In the genomic region with DNA sequence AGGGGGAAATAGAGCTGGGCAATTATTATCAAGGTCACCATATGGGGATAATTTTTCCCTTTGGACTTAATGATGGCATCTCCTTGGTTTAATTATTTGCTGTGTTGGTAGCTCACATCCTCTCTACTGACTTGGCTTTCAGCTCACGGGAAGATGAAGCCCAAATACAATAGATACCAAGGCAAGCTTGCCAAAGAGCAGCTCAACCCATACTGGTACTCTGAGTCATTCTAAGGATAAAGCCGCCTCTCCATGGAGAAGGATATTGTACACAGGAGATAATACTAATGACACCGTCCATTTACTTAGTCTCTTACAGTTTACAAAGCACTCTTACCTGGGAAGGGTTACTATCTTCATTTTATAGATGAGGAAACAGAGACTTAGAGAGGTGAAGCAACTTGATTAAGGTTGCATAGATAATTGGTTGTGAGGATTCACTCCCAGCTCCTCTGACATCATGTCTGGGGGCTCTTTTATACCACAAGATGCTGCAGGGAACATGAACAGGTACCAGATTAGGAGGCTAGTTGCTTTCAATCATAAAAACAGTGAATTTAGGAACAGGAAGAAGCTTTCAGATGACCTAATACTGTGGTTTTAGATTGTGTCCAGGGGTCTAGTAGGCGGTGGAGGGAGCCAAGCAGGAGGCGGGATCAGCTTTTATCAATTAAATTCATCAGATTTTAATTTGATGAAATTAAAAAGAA, we compare ENCODE assay signal across 13 cellular contexts. TPM values are rescaled to one million over a fixed set of nuclear protein-coding genes. Genes with fewer than 3 reads are reported as not detected.
DNase-seq lines count a peak whose midpoint lies in the region; ATAC-seq and TF ChIP-seq lines count a peak whose summit lies in the region.
"Had no signal": no experiment of that assay in that cellular context is flagged by ENCODE, and none has a peak within 500 bp of the region (broad histone marks: within the 10 kb centered on the region; RNA-seq: fewer than 3 reads in every experiment).

No MANE protein-coding gene starts in this region.

- H3K4me1 ChIP-seq in CD4-positive, CD25-positive, alpha-beta regulatory T cell (ENCODE audit: control insufficient read depth, insufficient read depth, low read length, poor library complexity, severe bottlenecking), result peaks cover 20% of the 10 kb centered on the region
- H3K4me1 ChIP-seq in IMR-90 (ENCODE audit: control insufficient read depth, insufficient read depth, low read length), result peaks cover 9% of the 10 kb centered on the region

- no peak overlapping the region for H3K9ac ChIP-seq in IMR-90 (ENCODE audit: low read depth, low read length)

- no peak overlapping the region for H2AFZ ChIP-seq in IMR-90 (replicated peaks; ENCODE audit: low read length, poor library complexity)

- TF ChIP-seq RAD21 in IMR-90 (IDR thresholded peaks at IDR 0.05; ENCODE audit: low read length), result no peak

- H2AK5ac ChIP-seq in IMR-90 (ENCODE audit: low read depth, low read length), result peak overlapping the region; percentile 21

- peak overlapping the region; percentile 79; the same call in 1 of the 2 replicates for H3K18ac ChIP-seq in IMR-90 (ENCODE audit: low read depth, low read length)

- intact Hi-C loops in IMR-90 (cut with micrococcal nuclease), result loop anchor here (2.0 kb wide), 1 partner anchor 48 kb away; the partner anchor contains the start of gene PICALM

- no peaks in the 10 kb centered on the region for H4K20me1 ChIP-seq in IMR-90 (ENCODE audit: insufficient read depth, low read length)

- no peak for DNase-seq in CD4-positive, CD25-positive, alpha-beta regulatory T cell
- DNase-seq in IMR-90, result peak; percentile 65
- no peak for DNase-seq in activated CD4-positive, alpha-beta memory T cell treated with anti-CD3 and anti-CD28 coated beads, Interleukin-2, amount 10 ng/mL, durations not matched to agents 7 days and 5 days
- DNase-seq in kidney tubule cell (ENCODE audit: low spot score), result peak; percentile 97
- DNase-seq in middle frontal gyrus (ENCODE audit: extremely low spot score, low spot score), result no peak
- DNase-seq in foreskin fibroblast, result no peak
- no peak for DNase-seq in ecto neural progenitor cell (ENCODE audit: low spot score)
- DNase-seq: anterior cingulate cortex, GOT3, left ventricle myocardium inferior, NCI-H1436 treated with DMSO at 0.1 percent for 48 hours, Peyer's patch had no signal

- no peak overlapping the region; the same call in 1 of the 2 replicates for H4K5ac ChIP-seq in IMR-90 (ENCODE audit: low read depth, low read length)

- H3K4me2 ChIP-seq in IMR-90 (ENCODE audit: low read depth, low read length), result peak overlapping the region; percentile 48; the same call in 1 of the 2 replicates

- H2BK15ac ChIP-seq in IMR-90 (ENCODE audit: low read depth, low read length), result peak overlapping the region; percentile 39; the same call in 2 of the 3 replicates

- H3K4me3 Mint-ChIP-seq in CD4-positive, CD25-positive, alpha-beta regulatory T cell, result no peak overlapping the region
- no peak overlapping the region for H3K4me3 Mint-ChIP-seq in activated CD4-positive, alpha-beta memory T cell treated with anti-CD3 and anti-CD28 coated beads, Interleukin-2, amount 10 ng/mL, durations not matched to agents 7 days and 5 days

- POLR2A ChIA-PET in IMR-90 (lab: Charles Lee; ENCODE audit: unreplicated experiment), result interaction anchor here (0.5 kb wide), 2 partner anchors 15 to 468 kb away, joined by 4 to 17 read pairs; no protein-coding TSS in a partner anchor
- POLR2A ChIA-PET in activated CD4-positive, alpha-beta memory T cell treated with anti-CD3 and anti-CD28 coated beads, Interleukin-2, amount 10 ng/mL, durations not matched to agents 7 days and 5 days (lab: Charles Lee), result interaction anchor here (0.9 to 4.7 kb wide), 10 partner anchors 13 to 186 kb away, joined by 3 to 39 read pairs (median 4); partner anchors contain the start of gene PICALM

- H3K4me3 ChIP-seq in CD4-positive, CD25-positive, alpha-beta regulatory T cell (ENCODE audit: low read depth, low read length), result no peak overlapping the region
- H3K4me3 ChIP-seq in IMR-90 (ENCODE audit: insufficient read depth, low read depth, low read length), result no peak overlapping the region
- no peak overlapping the region for H3K4me3 ChIP-seq in foreskin fibroblast (ENCODE audit: low read depth in 1 of 2, low read length in 2 of 2)
- H3K4me3 ChIP-seq: left ventricle myocardium inferior, Peyer's patch had no signal

- H3K27ac ChIP-seq in CD4-positive, CD25-positive, alpha-beta regulatory T cell (ENCODE audit: insufficient read depth, low read length, poor library complexity, severe bottlenecking), result peak overlapping the region; percentile 68
- H3K27ac ChIP-seq in IMR-90 (ENCODE audit: insufficient read depth, low read length), result no peak overlapping the region
- H3K27ac ChIP-seq: left ventricle myocardium inferior, Peyer's patch had no signal

- no peak for ATAC-seq in CD4-positive, CD25-positive, alpha-beta regulatory T cell (ENCODE audit: low read depth in 2 of 2)
- ATAC-seq in IMR-90 (ENCODE audit: low read depth) (peak; percentile 28; the same call in 1 of the 2 replicates), GM21786 (IDR thresholded peaks at IDR 0.05; ENCODE audit: unreplicated experiment) (no peak)

- H3K79me1 ChIP-seq in IMR-90 (ENCODE audit: low read depth in 1 of 2, low read length in 2 of 2), result no peaks in the 10 kb centered on the region

- peak overlapping the region; percentile 34 for H4K91ac ChIP-seq in IMR-90 (ENCODE audit: insufficient read depth, low read depth, low read length)

- peak overlapping the region; percentile 22; the same call in 1 of the 2 replicates for H3K23ac ChIP-seq in IMR-90 (ENCODE audit: low read depth, low read length)

- TF ChIP-seq POLR2A in IMR-90 (IDR thresholded peaks at IDR 0.05; ENCODE audit: low read depth, low read length), result no peak

- no peak overlapping the region for H3K56ac ChIP-seq in IMR-90 (ENCODE audit: extremely low read depth, insufficient read depth, low read length)

- no peaks in the 10 kb centered on the region for H3K27me3 Mint-ChIP-seq in CD4-positive, CD25-positive, alpha-beta regulatory T cell
- peaks cover 3% of the 10 kb centered on the region for H3K27me3 Mint-ChIP-seq in activated CD4-positive, alpha-beta memory T cell treated with anti-CD3 and anti-CD28 coated beads, Interleukin-2, amount 10 ng/mL, durations not matched to agents 7 days and 5 days

- peak overlapping the region; percentile 79 for H2BK5ac ChIP-seq in IMR-90 (ENCODE audit: low read depth, low read length, poor library complexity, severe bottlenecking)

- dilution Hi-C loops in IMR-90 (cut with HindIII; ENCODE audit: low sequenced_read_pairs, unreplicated experiment), result no loop called here

- no peaks in the 10 kb centered on the region for H3K36me3 ChIP-seq in CD4-positive, CD25-positive, alpha-beta regulatory T cell (ENCODE audit: control insufficient read depth, insufficient read depth, low read length)
- no peaks in the 10 kb centered on the region for H3K36me3 ChIP-seq in IMR-90 (ENCODE audit: control insufficient read depth, insufficient read depth, low read length)
- H3K36me3 ChIP-seq: left ventricle myocardium inferior, Peyer's patch had no signal

- BruUV-seq in IMR-90 (replicated peaks; lab: Mats Ljungman, UMichigan), result no TSS peak

- H3K27ac Mint-ChIP-seq in CD4-positive, CD25-positive, alpha-beta regulatory T cell, result peak overlapping the region in 2 of 3 donors; percentile 23 to 51
- peak overlapping the region; percentile 16 for H3K27ac Mint-ChIP-seq in activated CD4-positive, alpha-beta memory T cell treated with anti-CD3 and anti-CD28 coated beads, Interleukin-2, amount 10 ng/mL, durations not matched to agents 7 days and 5 days

- no CpG with 5 or more reads among the region's 5 CpGs for WGBS in IMR-90 (ENCODE audit: extremely low coverage in 2 of 2, insufficient read length in 1 of 2), 2 experiments

- H4K8ac ChIP-seq in IMR-90 (ENCODE audit: low read depth in 2 of 2, low read length in 2 of 2), result peak overlapping the region; percentile 5 to 7; a peak in 2 of 4 replicates

- H2BK120ac ChIP-seq in IMR-90 (ENCODE audit: low read depth, low read length), result peak overlapping the region; percentile 62

- no peaks in the 10 kb centered on the region for H3K36me3 Mint-ChIP-seq in CD4-positive, CD25-positive, alpha-beta regulatory T cell
- peaks cover 3% of the 10 kb centered on the region for H3K36me3 Mint-ChIP-seq in activated CD4-positive, alpha-beta memory T cell treated with anti-CD3 and anti-CD28 coated beads, Interleukin-2, amount 10 ng/mL, durations not matched to agents 7 days and 5 days (ENCODE audit: low read depth)

- H3K9me3 ChIP-seq in CD4-positive, CD25-positive, alpha-beta regulatory T cell (ENCODE audit: control insufficient read depth in 2 of 2, low read length in 2 of 2), result no peaks in the 10 kb centered on the region
- H3K9me3 ChIP-seq in IMR-90 (ENCODE audit: control insufficient read depth, insufficient read depth, low read length), result no peaks in the 10 kb centered on the region
- H3K9me3 ChIP-seq: left ventricle myocardium inferior, Peyer's patch had no signal

- H2AK9ac ChIP-seq in IMR-90 (replicated peaks; ENCODE audit: low read depth, low read length, poor library complexity), result no peak overlapping the region

- peaks cover 14% of the 10 kb centered on the region for H3K9me1 ChIP-seq in IMR-90 (ENCODE audit: insufficient read depth, low read length)

- no peaks in the 10 kb centered on the region for H3K9me3 Mint-ChIP-seq in CD4-positive, CD25-positive, alpha-beta regulatory T cell
- peaks cover 2% of the 10 kb centered on the region for H3K9me3 Mint-ChIP-seq in activated CD4-positive, alpha-beta memory T cell treated with anti-CD3 and anti-CD28 coated beads, Interleukin-2, amount 10 ng/mL, durations not matched to agents 7 days and 5 days

- peaks cover 14 to 31% (median 26%) of the 10 kb centered on the region in 4 donors for H3K4me1 Mint-ChIP-seq in CD4-positive, CD25-positive, alpha-beta regulatory T cell
- H3K4me1 Mint-ChIP-seq in activated CD4-positive, alpha-beta memory T cell treated with anti-CD3 and anti-CD28 coated beads, Interleukin-2, amount 10 ng/mL, durations not matched to agents 7 days and 5 days, result peaks cover 32% of the 10 kb centered on the region

- H3K27me3 ChIP-seq in CD4-positive, CD25-positive, alpha-beta regulatory T cell (ENCODE audit: control insufficient read depth, insufficient read depth, low read length), result no peaks in the 10 kb centered on the region
- H3K27me3 ChIP-seq in IMR-90 (ENCODE audit: control insufficient read depth, insufficient read depth, low read length), result no peaks in the 10 kb centered on the region
- H3K27me3 ChIP-seq: Peyer's patch had no signal

- H3K14ac ChIP-seq in IMR-90 (replicated peaks; ENCODE audit: low read depth, low read length), result peak overlapping the region; percentile 10

- H2BK20ac ChIP-seq in IMR-90 (ENCODE audit: low read depth, low read length), result peak overlapping the region; percentile 73

- in situ Hi-C loops in IMR-90 (cut with MboI; ENCODE audit: low sequenced_read_pairs), result no loop called here

- peak overlapping the region; percentile 68 for H3K4ac ChIP-seq in IMR-90 (ENCODE audit: low read depth, low read length)

- CTCF ChIA-PET in IMR-90 (lab: Yijun Ruan, JAX), result interaction anchor here (1.0 kb wide), 1 partner anchor 19 kb away, joined by 3 read pairs; no protein-coding TSS in a partner anchor
- CTCF ChIA-PET in activated CD4-positive, alpha-beta memory T cell treated with anti-CD3 and anti-CD28 coated beads, Interleukin-2, amount 10 ng/mL, durations not matched to agents 7 days and 5 days (lab: Charles Lee), result interaction anchor here (0.5 to 1.6 kb wide), 6 partner anchors 34 to 358 kb away, joined by 3 to 5 read pairs (median 3); partner anchors contain the start of gene PICALM

- TF ChIP-seq CTCF in IMR-90 (conservative IDR thresholded peaks at IDR 0.05; ENCODE audit: low read depth, low read length) (no peak), foreskin fibroblast (IDR thresholded peaks at IDR 0.05; ENCODE audit: low read depth, low read length) (no peak)

RNA-seq across cellular contexts. Expression of gene PICALM, which starts 48.3 kb away (rescaled TPM):
- 194 TPM for total RNA-seq in CD4-positive, CD25-positive, alpha-beta regulatory T cell
- polyA plus RNA-seq in CD4-positive, CD25-positive, alpha-beta regulatory T cell, result 10 to 100 TPM; 19.9 to 25.8 (median 23.2) TPM
- 441 and 453 TPM in 2 replicates for total RNA-seq in IMR-90 (2012; rRNA removed)
- polyA plus RNA-seq in IMR-90 (2012; rRNA removed), result 214 and 235 TPM in 2 replicates
- polyA plus RNA-seq in IMR-90 (2012; cell fraction: cytosol; rRNA removed), result 75.0 and 88.4 TPM in 2 replicates
- polyA plus RNA-seq in IMR-90 (2012; cell fraction: nucleus; rRNA removed; ENCODE audit: low replicate concordance), result 42.1 and 341 TPM in 2 replicates
- 100 to 1,000 TPM; 194 to 199 TPM for total RNA-seq in activated CD4-positive, alpha-beta memory T cell treated with anti-CD3 and anti-CD28 coated beads, Interleukin-2, amount 10 ng/mL, durations not matched to agents 7 days and 5 days

Comparison
In these comparisons a context has a peak if more than half of its experiments do, and no peak if none do; other contexts are left out.
1. DNase-seq: peak in IMR-90 (single experiment) and kidney tubule cell (single experiment); none in CD4-positive, CD25-positive, alpha-beta regulatory T cell (0 of 3), activated CD4-positive, alpha-beta memory T cell treated with anti-CD3 and anti-CD28 coated beads, Interleukin-2, amount 10 ng/mL, durations not matched to agents 7 days and 5 days (single experiment), middle frontal gyrus (single experiment), foreskin fibroblast (0 of 2) and ecto neural progenitor cell (single experiment).